8 cellular contexts compared by ENCODE assay signal in genomic region chr3:42804113-42804830, GRCh38. TPM values are rescaled to one million over a fixed set of nuclear protein-coding genes. Genes with fewer than 3 reads are reported as not detected.
DNase-seq lines count a peak whose midpoint lies in the region; ATAC-seq and TF ChIP-seq lines count a peak whose summit lies in the region.

Gene HIGD1A, minus strand, starts transcription at chr3:42804490. Its CDS starts 10,237 bp downstream, at chr3:42794253.

- H4K5ac ChIP-seq in H9 (ENCODE audit: insufficient read length, low read depth, low read length) = peak within 1 kb of the TSS; percentile 38

- no peak within 1 kb of the TSS for H2BK20ac ChIP-seq in H9 (ENCODE audit: low read depth, low read length, poor library complexity, severe bottlenecking)

- H3K79me1 ChIP-seq in H9 (ENCODE audit: insufficient read depth, low read depth, low read length, poor library complexity, severe bottlenecking) = peaks cover 2% of the 10 kb centered on the region

- H3K18ac ChIP-seq in H9 (ENCODE audit: insufficient read length, low read depth, low read length) = peak within 1 kb of the TSS; percentile 88

- peak within 1 kb of the TSS; percentile 87 for H3K14ac ChIP-seq in H9 (ENCODE audit: insufficient read depth, low read length)

- H2BK5ac ChIP-seq in H9 (ENCODE audit: insufficient read length, low read length) = no peak within 1 kb of the TSS

- TF ChIP-seq CTCF in H9 (conservative IDR thresholded peaks at IDR 0.05) (no peak), fibroblast of the aortic adventitia (IDR thresholded peaks at IDR 0.05; ENCODE audit: insufficient read depth, low read length) (no peak), nephron progenitor cell (IDR thresholded peaks at IDR 0.05) (no peak)

- peak within 1 kb of the TSS; percentile 31; the same call in 1 of the 2 replicates for H3K4ac ChIP-seq in H9 (ENCODE audit: low read depth, low read length)

- peaks cover 2% of the 10 kb centered on the region for H3K4me1 ChIP-seq in H9 (ENCODE audit: insufficient read depth, low read length)

- H2BK15ac ChIP-seq in H9 (ENCODE audit: low read depth, low read length) = no peak within 1 kb of the TSS

- H3K27ac Mint-ChIP-seq in H9 (peak within 1 kb of the TSS; percentile 96 to 98 (median 96)), nephron progenitor cell (peak within 1 kb of the TSS; percentile 99)
- peak within 1 kb of the TSS; percentile 95 to 96 for H3K27ac Mint-ChIP-seq in stimulated activated naive CD8-positive, alpha-beta T cell treated with anti-CD3 and anti-CD28 coated beads, Interleukin-15, amount 100 ng/mL, for 72 hours

- H3K23ac ChIP-seq in H9 (ENCODE audit: insufficient read length, low read depth, low read length) = no peak within 1 kb of the TSS

- H3K4me2 ChIP-seq in H9 (ENCODE audit: insufficient read depth, insufficient read length, low read length) = peak within 1 kb of the TSS; percentile 90

- peak within 1 kb of the TSS; percentile 20 for H4K8ac ChIP-seq in H9 (replicated peaks; ENCODE audit: insufficient read length, low read depth, low read length)

- peak; percentile 99 for ATAC-seq in stimulated activated naive CD8-positive, alpha-beta T cell treated with anti-CD3 and anti-CD28 coated beads, Interleukin-15, amount 100 ng/mL, for 72 hours

- H3K27ac ChIP-seq in H9 (ENCODE audit: insufficient read length, low read depth, low read length) = no peak within 1 kb of the TSS

- H3K4me3 Mint-ChIP-seq in H9 (peak within 1 kb of the TSS; percentile 94 to 96), nephron progenitor cell (peak within 1 kb of the TSS; percentile 97)
- H3K4me3 Mint-ChIP-seq in stimulated activated naive CD8-positive, alpha-beta T cell treated with anti-CD3 and anti-CD28 coated beads, Interleukin-15, amount 100 ng/mL, for 72 hours = peak within 1 kb of the TSS; percentile 94 to 98

- H2AK5ac ChIP-seq in H9 (ENCODE audit: insufficient read length, low read length) = no peak within 1 kb of the TSS

- no CpG with 5 or more reads among the region's 63 CpGs for WGBS in H9 (ENCODE audit: extremely low coverage, insufficient read length, low lambda C conversion rate)

- H3K9me3 ChIP-seq in H9 (ENCODE audit: control insufficient read depth, low read depth, low read length) (no peaks in the 10 kb centered on the region), MG63 (no peaks in the 10 kb centered on the region)

- H3K9ac ChIP-seq in H9 (ENCODE audit: extremely low read depth, insufficient read length, low read length) = peak within 1 kb of the TSS; percentile 90

- H3T11ph ChIP-seq in H9 (ENCODE audit: low read length) = no peak within 1 kb of the TSS

- H3K9me3 Mint-ChIP-seq in H9 = no peaks in the 10 kb centered on the region
- H3K9me3 Mint-ChIP-seq in nephron progenitor cell = peaks cover 10% of the 10 kb centered on the region
- H3K9me3 Mint-ChIP-seq in stimulated activated naive CD8-positive, alpha-beta T cell treated with anti-CD3 and anti-CD28 coated beads, Interleukin-15, amount 100 ng/mL, for 72 hours = no peaks in the 10 kb centered on the region

- DNase-seq in ELR (ENCODE audit: low read depth) (peak; percentile 95), H9 (peak; percentile 97), MG63 (peak; percentile 92), SHP77 treated with DMSO at 0.1 percent for 48 hours (lab: John Stamatoyannopoulos, UW) (peak; percentile 94), fibroblast of the aortic adventitia (ENCODE audit: low read depth) (peak; percentile 91), nephron progenitor cell (peak; percentile 94)
- DNase-seq in activated effector memory CD4-positive, alpha-beta T cell treated with anti-CD3 and anti-CD28 coated beads, Interleukin-2, amount 50 U/mL, for 16 hours = peak; percentile 97
- DNase-seq in stimulated activated naive CD8-positive, alpha-beta T cell treated with anti-CD3 and anti-CD28 coated beads, Interleukin-15, amount 100 ng/mL, for 72 hours = peak; percentile 91 to 94

- H3K27me3 ChIP-seq in H9 (ENCODE audit: insufficient read depth, low read length) = peaks cover 4% of the 10 kb centered on the region; the same call in 1 of the 2 replicates
- no peaks in the 10 kb centered on the region for H3K27me3 ChIP-seq in MG63

- H2BK120ac ChIP-seq in H9 (ENCODE audit: low read depth, low read length, poor library complexity, severe bottlenecking) = no peak within 1 kb of the TSS

- no peak within 1 kb of the TSS for H3K56ac ChIP-seq in H9 (ENCODE audit: insufficient read length, low read depth, low read length)

- H3K4me1 Mint-ChIP-seq in H9 (peaks cover 50 to 53% of the 10 kb centered on the region in 2 experiments), nephron progenitor cell (peaks cover 60% of the 10 kb centered on the region)
- H3K4me1 Mint-ChIP-seq in stimulated activated naive CD8-positive, alpha-beta T cell treated with anti-CD3 and anti-CD28 coated beads, Interleukin-15, amount 100 ng/mL, for 72 hours = peaks cover 56% of the 10 kb centered on the region

- no peak within 1 kb of the TSS for H2AFZ ChIP-seq in H9 (ENCODE audit: low read length)

- peaks cover 22% of the 10 kb centered on the region for H3K27me3 Mint-ChIP-seq in H9 (ENCODE audit: low read depth)
- H3K27me3 Mint-ChIP-seq in nephron progenitor cell (ENCODE audit: low read depth, poor library complexity) = peaks cover 12% of the 10 kb centered on the region
- peaks cover 14% of the 10 kb centered on the region for H3K27me3 Mint-ChIP-seq in stimulated activated naive CD8-positive, alpha-beta T cell treated with anti-CD3 and anti-CD28 coated beads, Interleukin-15, amount 100 ng/mL, for 72 hours

- peak within 1 kb of the TSS; percentile 5 for H2BK12ac ChIP-seq in H9 (ENCODE audit: insufficient read length, low read depth, low read length)

- peak within 1 kb of the TSS; percentile 75 for H3K4me3 ChIP-seq in MG63
- peak within 1 kb of the TSS; percentile 94 for H3K4me3 ChIP-seq in fibroblast of the aortic adventitia (ENCODE audit: low read depth, low read length)

- peaks cover 10% of the 10 kb centered on the region for H3K23me2 ChIP-seq in H9 (ENCODE audit: insufficient read length, low read depth, low read length, poor library complexity, severe bottlenecking)

- peak within 1 kb of the TSS; percentile 24 for H4K91ac ChIP-seq in H9 (ENCODE audit: insufficient read length, low read depth, low read length)

- H3K79me2 ChIP-seq in H9 (ENCODE audit: insufficient read depth, low read length) = peaks cover 13% of the 10 kb centered on the region; the same call in 1 of the 2 replicates

- no peaks in the 10 kb centered on the region for H4K20me1 ChIP-seq in H9 (ENCODE audit: control insufficient read depth, insufficient read depth, insufficient read length)

- peaks cover 3% of the 10 kb centered on the region for H3K36me3 ChIP-seq in MG63

- peaks cover 4 to 8% (median 5%) of the 10 kb centered on the region in 3 experiments; a peak in 6 of 7 replicates for H3K36me3 Mint-ChIP-seq in H9 (ENCODE audit: insufficient read depth in 1 of 3, low read depth in 3 of 3)
- H3K36me3 Mint-ChIP-seq in nephron progenitor cell (ENCODE audit: low read depth) = peaks cover 18% of the 10 kb centered on the region

RNA-seq across cellular contexts. Expression of gene HIGD1A, which starts in this region (rescaled TPM):
- 77.6 and 84.2 TPM in 2 replicates for total RNA-seq in H9 (2021)
- total RNA-seq in MG63 (2014; rRNA removed; shearing (Covaris generic); ENCODE audit: low replicate concordance) = 93.8 and 116 TPM in 2 replicates
- 75.1 and 163 TPM in 2 replicates for total RNA-seq in fibroblast of the aortic adventitia (ENCODE audit: low replicate concordance)
